Comparison of ENCODE assay signal across 29 cellular contexts in genomic region chr3:43818229-43818628, GRCh38.
"Had no signal": no experiment of that assay in that cellular context is flagged by ENCODE, and none has a peak within 500 bp of the region (broad histone marks: within the 10 kb centered on the region; RNA-seq: fewer than 3 reads in every experiment).

No MANE protein-coding gene starts in this region.

- H3K9me3 ChIP-seq: ascending aorta, breast epithelium had no signal

- H3K27me3 ChIP-seq: ascending aorta, breast epithelium had no signal

- ATAC-seq: T-helper 17 cell had no signal

- H3K36me3 Mint-ChIP-seq: activated naive CD4-positive, alpha-beta T cell treated with anti-CD3 and anti-CD28 coated beads, Interleukin-2, amount 10 ng/mL, durations not matched to agents 7 days and 5 days; activated naive CD4-positive, alpha-beta T cell treated with anti-CD3 and anti-CD28 coated beads, Interleukin-2, amount 50 U/mL, for 72 hours; activated naive CD8-positive, alpha-beta T cell treated with anti-CD3 and anti-CD28 coated beads, Interleukin-2, amount 10 ng/mL, durations not matched to agents 7 days and 5 days; brain had no signal

- H3K27me3 Mint-ChIP-seq: dendritic cell treated with granulocyte-macrophage colony-stimulating factor and Interleukin-4, amounts not matched to agents 40 ng/mL and 50 ng/mL, for 4 days had no signal

- H3K4me3 ChIP-seq: ascending aorta, breast epithelium, coronary artery, dorsolateral prefrontal cortex had no signal

- H3K36me3 ChIP-seq: ascending aorta, breast epithelium, WERI-Rb-1 had no signal

- H3K27ac Mint-ChIP-seq: activated CD4-positive, alpha-beta memory T cell treated with anti-CD3 and anti-CD28 coated beads, Interleukin-2, amount 10 ng/mL, durations not matched to agents 7 days and 5 days; activated CD4-positive, alpha-beta T cell treated with anti-CD3 and anti-CD28 coated beads, Interleukin-2, amount 10 ng/mL, durations not matched to agents 24 days and 14 days; activated naive CD4-positive, alpha-beta T cell treated with anti-CD3 and anti-CD28 coated beads, Interleukin-2, amount 10 ng/mL, durations not matched to agents 7 days and 5 days; activated naive CD4-positive, alpha-beta T cell treated with anti-CD3 and anti-CD28 coated beads, Interleukin-2, amount 50 U/mL, for 72 hours; activated naive CD8-positive, alpha-beta T cell treated with anti-CD3 and anti-CD28 coated beads, Interleukin-2, amount 10 ng/mL, durations not matched to agents 7 days and 5 days; activated T-helper 1 cell treated with anti-CD3 and anti-CD28 coated beads, Interleukin-12 subunit alpha, Interleukin-12 subunit beta, Interleukin-2, Interleukin-4 antibody, amounts not matched to agents 30 ng/mL and 10 ng/mL and 1 ng/mL, durations not matched to agents 14 hours and 24 hours and 36 hours; brain; dendritic cell treated with granulocyte-macrophage colony-stimulating factor and Interleukin-4, amounts not matched to agents 40 ng/mL and 50 ng/mL, for 4 days; endodermal cell; T-helper 17 cell; T-helper 2 cell treated with Interferon-gamma antibody and Interleukin-4, amounts not matched to agents 5 μg/mL and 100 μg/mL, for 36 hours had no signal

- H3K27ac ChIP-seq: ascending aorta, breast epithelium, coronary artery, dorsolateral prefrontal cortex, WERI-Rb-1 had no signal

- DNase-seq: activated B cell treated with CpG ODN at 0.5 μM for 24 hours; activated CD4-positive, alpha-beta memory T cell treated with anti-CD3 and anti-CD28 coated beads, Interleukin-2, amount 10 ng/mL, durations not matched to agents 7 days and 5 days; activated CD4-positive, alpha-beta T cell treated with anti-CD3 and anti-CD28 coated beads, Interleukin-2, amount 10 ng/mL, durations not matched to agents 24 days and 14 days; activated CD4-positive, alpha-beta T cell treated with anti-CD3 and anti-CD28 coated beads, Interleukin-2, amount 50 U/mL, for 4 hours; activated CD8-positive, alpha-beta memory T cell treated with anti-CD3 and anti-CD28 coated beads, Interleukin-2, amount 50 U/mL, for 48 hours; activated gamma-delta T cell; activated naive CD4-positive, alpha-beta T cell; activated naive CD4-positive, alpha-beta T cell treated with anti-CD3 and anti-CD28 coated beads, Interleukin-2, amount 10 ng/mL, durations not matched to agents 7 days and 5 days; activated naive CD8-positive, alpha-beta T cell treated with anti-CD3 and anti-CD28 coated beads, Interleukin-2, amount 10 ng/mL, durations not matched to agents 7 days and 5 days; activated T-cell treated with anti-CD3 and anti-CD28 coated beads for 4 hours; activated T-cell treated with anti-CD3 and anti-CD28 coated beads, Interleukin-2, amount 50 U/mL, for 4 hours; dorsolateral prefrontal cortex; effector memory CD4-positive, alpha-beta T cell; endodermal cell; foreskin fibroblast; head of caudate nucleus; SW 1271; T-helper 17 cell; T1000; WERI-Rb-1 had no signal

- H3K4me1 Mint-ChIP-seq: activated CD4-positive, alpha-beta memory T cell treated with anti-CD3 and anti-CD28 coated beads, Interleukin-2, amount 10 ng/mL, durations not matched to agents 7 days and 5 days; activated CD4-positive, alpha-beta T cell treated with anti-CD3 and anti-CD28 coated beads, Interleukin-2, amount 10 ng/mL, durations not matched to agents 24 days and 14 days; activated naive CD4-positive, alpha-beta T cell treated with anti-CD3 and anti-CD28 coated beads, Interleukin-2, amount 10 ng/mL, durations not matched to agents 7 days and 5 days; brain; central memory CD8-positive, alpha-beta T cell; endodermal cell had no signal

- H3K4me3 Mint-ChIP-seq: activated B cell treated with CpG ODN at 0.5 μM for 24 hours; activated CD4-positive, alpha-beta memory T cell treated with anti-CD3 and anti-CD28 coated beads, Interleukin-2, amount 10 ng/mL, durations not matched to agents 7 days and 5 days; activated CD4-positive, alpha-beta T cell treated with anti-CD3 and anti-CD28 coated beads, Interleukin-2, amount 10 ng/mL, durations not matched to agents 24 days and 14 days; activated naive CD4-positive, alpha-beta T cell treated with anti-CD3 and anti-CD28 coated beads, Interleukin-2, amount 10 ng/mL, durations not matched to agents 7 days and 5 days; activated naive CD8-positive, alpha-beta T cell treated with anti-CD3 and anti-CD28 coated beads, Interleukin-2, amount 10 ng/mL, durations not matched to agents 7 days and 5 days; activated T-cell treated with anti-CD3 and anti-CD28 coated beads, Interleukin-2, amount 50 U/mL, for 4 hours; activated T-helper 1 cell treated with anti-CD3 and anti-CD28 coated beads, Interleukin-12 subunit alpha, Interleukin-12 subunit beta, Interleukin-2, Interleukin-4 antibody, amounts not matched to agents 30 ng/mL and 10 ng/mL and 1 ng/mL, durations not matched to agents 14 hours and 24 hours and 36 hours; brain; central memory CD8-positive, alpha-beta T cell; dendritic cell treated with granulocyte-macrophage colony-stimulating factor and Interleukin-4, amounts not matched to agents 40 ng/mL and 50 ng/mL, for 4 days; endodermal cell; T-helper 17 cell; T-helper 2 cell treated with Interferon-gamma antibody and Interleukin-4, amounts not matched to agents 5 μg/mL and 100 μg/mL, for 36 hours had no signal

- H3K9me3 Mint-ChIP-seq: activated B cell treated with CpG ODN at 0.5 μM for 24 hours; activated CD4-positive, alpha-beta memory T cell treated with anti-CD3 and anti-CD28 coated beads, Interleukin-2, amount 10 ng/mL, durations not matched to agents 7 days and 5 days; activated naive CD4-positive, alpha-beta T cell treated with anti-CD3 and anti-CD28 coated beads, Interleukin-2, amount 10 ng/mL, durations not matched to agents 7 days and 5 days; activated naive CD4-positive, alpha-beta T cell treated with anti-CD3 and anti-CD28 coated beads, Interleukin-2, amount 50 U/mL, for 72 hours; activated naive CD8-positive, alpha-beta T cell treated with anti-CD3 and anti-CD28 coated beads, Interleukin-2, amount 10 ng/mL, durations not matched to agents 7 days and 5 days; activated T-cell treated with anti-CD3 and anti-CD28 coated beads, Interleukin-2, amount 50 U/mL, for 4 hours; activated T-helper 1 cell treated with anti-CD3 and anti-CD28 coated beads, Interleukin-12 subunit alpha, Interleukin-12 subunit beta, Interleukin-2, Interleukin-4 antibody, amounts not matched to agents 30 ng/mL and 10 ng/mL and 1 ng/mL, durations not matched to agents 14 hours and 24 hours and 36 hours; brain; central memory CD8-positive, alpha-beta T cell; dendritic cell treated with granulocyte-macrophage colony-stimulating factor and Interleukin-4, amounts not matched to agents 40 ng/mL and 50 ng/mL, for 4 days; endodermal cell; T-helper 2 cell treated with Interferon-gamma antibody and Interleukin-4, amounts not matched to agents 5 μg/mL and 100 μg/mL, for 36 hours had no signal

- H3K4me1 ChIP-seq: ascending aorta, breast epithelium had no signal
